Comparison of ENCODE assay signal across 1 cellular context in the genomic region with DNA sequence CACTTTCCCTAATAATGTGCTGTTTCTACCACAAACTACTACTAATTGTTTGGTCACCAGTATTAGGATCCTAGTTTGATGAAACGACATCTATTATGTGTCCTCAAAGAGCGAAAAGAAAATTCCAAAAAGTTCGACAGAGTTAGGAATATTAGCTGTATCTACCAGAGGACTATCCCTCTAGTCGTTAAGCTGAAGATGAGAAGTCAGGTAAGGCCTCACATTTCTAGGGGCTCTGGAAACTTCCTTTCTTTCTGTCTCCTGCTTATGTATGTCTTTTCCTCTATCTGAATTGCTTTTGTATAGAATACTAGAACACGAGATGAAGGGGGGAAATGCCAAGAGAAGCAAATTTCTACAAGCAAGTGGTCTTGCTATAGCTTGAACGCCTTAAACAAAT.
TF ChIP-seq lines count a peak whose summit lies in the region.

No MANE protein-coding gene starts in this region.

TF ChIP-seq in GM23338, 12 proteins besides CTCF, POLR2A, EP300 and RAD21 (continued from another document):
- TF ChIP-seq, protein P1, sequence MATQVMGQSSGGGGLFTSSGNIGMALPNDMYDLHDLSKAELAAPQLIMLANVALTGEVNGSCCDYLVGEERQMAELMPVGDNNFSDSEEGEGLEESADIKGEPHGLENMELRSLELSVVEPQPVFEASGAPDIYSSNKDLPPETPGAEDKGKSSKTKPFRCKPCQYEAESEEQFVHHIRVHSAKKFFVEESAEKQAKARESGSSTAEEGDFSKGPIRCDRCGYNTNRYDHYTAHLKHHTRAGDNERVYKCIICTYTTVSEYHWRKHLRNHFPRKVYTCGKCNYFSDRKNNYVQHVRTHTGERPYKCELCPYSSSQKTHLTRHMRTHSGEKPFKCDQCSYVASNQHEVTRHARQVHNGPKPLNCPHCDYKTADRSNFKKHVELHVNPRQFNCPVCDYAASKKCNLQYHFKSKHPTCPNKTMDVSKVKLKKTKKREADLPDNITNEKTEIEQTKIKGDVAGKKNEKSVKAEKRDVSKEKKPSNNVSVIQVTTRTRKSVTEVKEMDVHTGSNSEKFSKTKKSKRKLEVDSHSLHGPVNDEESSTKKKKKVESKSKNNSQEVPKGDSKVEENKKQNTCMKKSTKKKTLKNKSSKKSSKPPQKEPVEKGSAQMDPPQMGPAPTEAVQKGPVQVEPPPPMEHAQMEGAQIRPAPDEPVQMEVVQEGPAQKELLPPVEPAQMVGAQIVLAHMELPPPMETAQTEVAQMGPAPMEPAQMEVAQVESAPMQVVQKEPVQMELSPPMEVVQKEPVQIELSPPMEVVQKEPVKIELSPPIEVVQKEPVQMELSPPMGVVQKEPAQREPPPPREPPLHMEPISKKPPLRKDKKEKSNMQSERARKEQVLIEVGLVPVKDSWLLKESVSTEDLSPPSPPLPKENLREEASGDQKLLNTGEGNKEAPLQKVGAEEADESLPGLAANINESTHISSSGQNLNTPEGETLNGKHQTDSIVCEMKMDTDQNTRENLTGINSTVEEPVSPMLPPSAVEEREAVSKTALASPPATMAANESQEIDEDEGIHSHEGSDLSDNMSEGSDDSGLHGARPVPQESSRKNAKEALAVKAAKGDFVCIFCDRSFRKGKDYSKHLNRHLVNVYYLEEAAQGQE (IDR thresholded peaks at IDR 0.05; ENCODE audit: unreplicated experiment) = no peak
- TF ChIP-seq ZNF331 (CRISPR knock-in tag; IDR thresholded peaks at IDR 0.05; ENCODE audit: low read depth) = no peak
- no peak for TF ChIP-seq CREB1 (CRISPR knock-in tag; IDR thresholded peaks at IDR 0.05; ENCODE audit: low read depth)
- no peak for TF ChIP-seq EZH2phosphoT487 (IDR thresholded peaks at IDR 0.05; ENCODE audit: unreplicated experiment)
